14 cellular contexts compared by ENCODE assay signal in genomic region chr2:240325006-240325653, GRCh38.
DNase-seq lines count a peak whose midpoint lies in the region; ATAC-seq and TF ChIP-seq lines count a peak whose summit lies in the region.
"Had no signal": no experiment of that assay in that cellular context is flagged by ENCODE, and none has a peak within 500 bp of the region (broad histone marks: within the 10 kb centered on the region; RNA-seq: fewer than 3 reads in every experiment).

No MANE protein-coding gene starts in this region.

- H3K4me3 ChIP-seq in fibroblast of villous mesenchyme (ENCODE audit: low read depth, low read length), result no peak overlapping the region
- H3K4me3 ChIP-seq: GM23338 had no signal

- intact Hi-C loops in sciatic nerve (cut with DNase I), result no loop called here

- TF ChIP-seq CTCF in fibroblast of villous mesenchyme (IDR thresholded peaks at IDR 0.05; ENCODE audit: insufficient read depth, low read depth, low read length), result no peak

- peak; percentile 36 for ATAC-seq in sciatic nerve
- no peak for ATAC-seq in GM21526 (IDR thresholded peaks at IDR 0.05; ENCODE audit: low FRiP score, unreplicated experiment)
- no peak for ATAC-seq in GM19455 (IDR thresholded peaks at IDR 0.05; ENCODE audit: unreplicated experiment)
- ATAC-seq: GM23338, PC-3 had no signal

- DNase-seq in activated effector memory CD4-positive, alpha-beta T cell treated with anti-CD3 and anti-CD28 coated beads, Interleukin-2, amount 50 U/mL, for 16 hours, result peak; percentile 53
- DNase-seq in activated effector memory CD4-positive, alpha-beta T cell treated with Interleukin-2 at 50 U/mL for 16 hours, result no peak
- peak; percentile 77 for DNase-seq in SK-N-DZ (ENCODE audit: low spot score)
- peak; percentile 15 for DNase-seq in fibroblast of villous mesenchyme (ENCODE audit: low read depth)
- no peak for DNase-seq in sciatic nerve (ENCODE audit: low spot score)
- no peak for DNase-seq in NCI-H187 (lab: John Stamatoyannopoulos, UW)
- DNase-seq: CD4-positive, CD25-positive, alpha-beta regulatory T cell; NCI-H1105 treated with DMSO at 0.1 percent for 48 hours; NCI-H2107; NCI-H2227 treated with DMSO at 0.1 percent for 48 hours; PC-3 had no signal

Comparison
In these comparisons a context has a peak if more than half of its experiments do, and no peak if none do; other contexts are left out.
1. DNase-seq: peak in activated effector memory CD4-positive, alpha-beta T cell treated with anti-CD3 and anti-CD28 coated beads, Interleukin-2, amount 50 U/mL, for 16 hours (single experiment), SK-N-DZ (single experiment) and fibroblast of villous mesenchyme (single experiment); none in activated effector memory CD4-positive, alpha-beta T cell treated with Interleukin-2 at 50 U/mL for 16 hours (single experiment), sciatic nerve (single experiment) and NCI-H187 (0 of 2).